In the genomic region with DNA sequence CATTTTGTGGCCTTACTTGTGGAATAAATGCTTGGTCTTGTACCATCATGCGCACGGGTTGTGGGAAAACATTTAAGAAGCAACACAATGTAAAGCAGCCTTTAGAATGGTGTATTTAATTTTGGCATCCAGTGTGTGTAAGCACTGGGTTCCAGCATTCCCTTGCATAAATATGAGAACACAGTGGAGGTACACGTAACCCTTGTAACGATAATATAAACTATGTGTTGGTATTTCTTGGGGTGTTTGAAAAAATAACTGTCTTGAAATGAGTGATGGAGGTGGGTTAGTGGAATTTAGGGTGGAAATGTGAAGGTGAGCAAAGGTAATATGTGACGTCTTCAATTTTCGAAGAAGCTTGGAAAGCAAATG, we compare ENCODE assay signal across 8 cellular contexts. TPM values are rescaled to one million over a fixed set of nuclear protein-coding genes. Genes with fewer than 3 reads are reported as not detected.
DNase-seq lines count a peak whose midpoint lies in the region; FAIRE-seq and TF ChIP-seq lines count a peak whose summit lies in the region.

No MANE protein-coding gene starts in this region.

- H4K20me1 ChIP-seq in BLaER1 treated with 17β-estradiol and CSF1 and Interleukin-3, amounts not matched to agents 10 nM and 100 nM, result peaks cover 19 to 52% (median 34%) of the 10 kb centered on the region in 11 experiments; a peak in 21 of 22 replicates
- H4K20me1 ChIP-seq in H1 (replicated peaks in 1 of 2; ENCODE audit: control insufficient read depth in 1 of 2, insufficient read depth in 2 of 2, low read length in 2 of 2), result peaks cover 0 to 8% of the 10 kb centered on the region in 2 experiments

- in situ Hi-C loops in G401 (cut with HindIII; ENCODE audit: low sequenced_read_pairs), result no loop called here
- in situ Hi-C loops in KBM-7 (cut with MboI; ENCODE audit: low pct_unique_long_range_greater_than_20kb, low sequenced_read_pairs), result no loop called here

- no peak for TF ChIP-seq POLR2A in H1 (IDR thresholded peaks at IDR 0.05; ENCODE audit: control extremely low read depth in 1 of 2, low read depth in 2 of 2, low read length in 2 of 2)

- no peaks in the 10 kb centered on the region for H3K27me3 ChIP-seq in BLaER1 treated with 17β-estradiol and CSF1 and Interleukin-3, amounts not matched to agents 10 nM and 100 nM
- H3K27me3 ChIP-seq in NT2/D1 (ENCODE audit: insufficient read depth, insufficient read length), result peaks cover 23% of the 10 kb centered on the region
- peaks cover 0 to 5% (median 4%) of the 10 kb centered on the region in 4 experiments; a peak in 5 of 7 replicates for H3K27me3 ChIP-seq in H1 (replicated peaks in 1 of 4; ENCODE audit: control insufficient read depth in 3 of 4, extremely low read depth in 1 of 4, insufficient read depth in 3 of 4, low read length in 3 of 4)

- POLR2A ChIA-PET in H1 (lab: Charles Lee; ENCODE audit: partially characterized antibody), result interaction anchor here (0.6 to 1.6 kb wide), 3 partner anchors 17 to 167 kb away, joined by 3 to 5 read pairs (median 4); no protein-coding TSS in a partner anchor

- H3K23me2 ChIP-seq in H1 (ENCODE audit: low read depth, low read length), result peaks cover 16% of the 10 kb centered on the region

- H3K27ac ChIP-seq in BLaER1 treated with 17β-estradiol and CSF1 and Interleukin-3, amounts not matched to agents 10 nM and 100 nM, result peak overlapping the region; percentile 46 to 86 (median 78); a peak in 21 of 22 replicates
- peak overlapping the region; percentile 74; the same call in 1 of the 2 replicates for H3K27ac ChIP-seq in H1 (ENCODE audit: low read depth, low read length)

- no peak for TF ChIP-seq CTCF in H1 (IDR thresholded peaks at IDR 0.05; ENCODE audit: control extremely low read depth in 1 of 3, insufficient read depth in 1 of 3, low read depth in 1 of 3, low read length in 3 of 3)
- no peak for TF ChIP-seq CTCF in neural crest cell (conservative IDR thresholded peaks at IDR 0.05)

- H3K4me3 Mint-ChIP-seq in neural crest cell, result peak overlapping the region; percentile 92

- FAIRE-seq in H1 (lab: Jason Lieb, UNC), result no peak

- no peaks in the 10 kb centered on the region for H3K36me3 Mint-ChIP-seq in neural crest cell (ENCODE audit: low read depth)

- H3K4me3 ChIP-seq in BLaER1 treated with 17β-estradiol and CSF1 and Interleukin-3, amounts not matched to agents 10 nM and 100 nM, result peak overlapping the region; percentile 70 to 88 (median 84)
- H3K4me3 ChIP-seq in NT2/D1 (ENCODE audit: insufficient read length, low read depth) (peak overlapping the region; percentile 69), H1 (ENCODE audit: extremely low read depth in 1 of 4, insufficient read depth in 2 of 4, low read depth in 3 of 4, low read length in 4 of 4) (peak overlapping the region; percentile 44 to 91 (median 66))

- H2BK120ac ChIP-seq in H1 (replicated peaks; ENCODE audit: low read depth, low read length), result no peak overlapping the region

- CTCF ChIA-PET in H1 (lab: Charles Lee; ENCODE audit: partially characterized antibody), result no interaction called here

- H3K27ac Mint-ChIP-seq in neural crest cell (ENCODE audit: unreplicated experiment), result no peak overlapping the region

- H3K4me2 ChIP-seq in BLaER1 treated with 17β-estradiol and CSF1 and Interleukin-3, amounts not matched to agents 10 nM and 100 nM, result peak overlapping the region; percentile 82 to 97 (median 89)
- H3K4me2 ChIP-seq in H1 (ENCODE audit: insufficient read depth in 1 of 2, low read depth in 2 of 2, low read length in 2 of 2), result peak overlapping the region; percentile 79 to 95

- TF ChIP-seq EP300 in H1 (IDR thresholded peaks at IDR 0.05; ENCODE audit: borderline replicate concordance in 1 of 2, low read depth in 2 of 2, low read length in 2 of 2), result no peak

- H2BK15ac ChIP-seq in H1 (ENCODE audit: low read length), result no peak overlapping the region

- H3K9ac ChIP-seq in BLaER1 treated with 17β-estradiol and CSF1 and Interleukin-3, amounts not matched to agents 10 nM and 100 nM, result peak overlapping the region; percentile 75 to 88 (median 82)
- H3K9ac ChIP-seq in NT2/D1 (ENCODE audit: insufficient read length, low read depth), result peak overlapping the region; percentile 86
- peak overlapping the region in 3 of 4 experiments; percentile 31 to 73 (median 65); a peak in 5 of 7 replicates for H3K9ac ChIP-seq in H1 (replicated peaks in 1 of 4; ENCODE audit: extremely low read depth in 1 of 4, low read depth in 3 of 4, low read length in 3 of 4)

- H2BK12ac ChIP-seq in H1 (ENCODE audit: low read depth, low read length), result no peak overlapping the region

- H3K9me3 ChIP-seq in BLaER1 treated with 17β-estradiol and CSF1 and Interleukin-3, amounts not matched to agents 10 nM and 100 nM (replicated peaks in 1 of 11), result no peaks in the 10 kb centered on the region
- H3K9me3 ChIP-seq in NT2/D1 (ENCODE audit: insufficient read depth, low read length), result no peaks in the 10 kb centered on the region
- no peaks in the 10 kb centered on the region for H3K9me3 ChIP-seq in H1 (ENCODE audit: insufficient read depth in 2 of 2, low read depth in 1 of 2, low read length in 1 of 2)

- DNase-seq in NT2/D1 (ENCODE audit: low read depth, low spot score), result no peak
- no peak for DNase-seq in H1 (ENCODE audit: low read depth in 1 of 2, low spot score in 2 of 2)
- DNase-seq in neural crest cell (ENCODE audit: low read depth, low spot score), result no peak
- DNase-seq in G401 (ENCODE audit: low spot score), result no peak
- no peak for DNase-seq in stimulated activated CD4-positive, alpha-beta T cell treated with anti-CD3 and anti-CD28 coated beads, Interleukin-4, amount 100 ng/mL, for 1 hour
- DNase-seq in KBM-7, result no peak
- DNase-seq in NCI-H128 (lab: John Stamatoyannopoulos, UW; ENCODE audit: unreplicated experiment), result no peak

- no peak overlapping the region for H2BK20ac ChIP-seq in H1 (ENCODE audit: low read length)

- H3K4me1 Mint-ChIP-seq in neural crest cell, result peaks cover 55% of the 10 kb centered on the region

- H3K4ac ChIP-seq in H1 (replicated peaks; ENCODE audit: insufficient read length, low read depth, low read length), result no peak overlapping the region

- no peaks in the 10 kb centered on the region for H3K9me3 Mint-ChIP-seq in neural crest cell

- no peak for TF ChIP-seq RAD21 in H1 (IDR thresholded peaks at IDR 0.05 in 1 of 2, conservative IDR thresholded peaks at IDR 0.05 in 1 of 2; ENCODE audit: low read depth in 2 of 2, low read length in 2 of 2)

- H3K36me3 ChIP-seq in BLaER1 treated with 17β-estradiol and CSF1 and Interleukin-3, amounts not matched to agents 10 nM and 100 nM, result peaks cover 5 to 30% (median 15%) of the 10 kb centered on the region in 11 experiments; a peak in 13 of 22 replicates
- peaks cover 8% of the 10 kb centered on the region for H3K36me3 ChIP-seq in NT2/D1 (ENCODE audit: insufficient read depth, insufficient read length, low read length)
- no peaks in the 10 kb centered on the region for H3K36me3 ChIP-seq in H1 (ENCODE audit: control insufficient read depth in 2 of 4, insufficient read depth in 4 of 4, low read length in 3 of 4)

- peaks cover 3% of the 10 kb centered on the region for H3K27me3 Mint-ChIP-seq in neural crest cell (ENCODE audit: low read depth)

- 0 out of 2 replicates have a peak overlapping the region, but pooled peaks have one; percentile 15 for H2BK5ac ChIP-seq in H1 (ENCODE audit: low read depth, low read length)

- H4K5ac ChIP-seq in H1 (ENCODE audit: insufficient read length, low read depth, low read length), result peak overlapping the region; percentile 45

- peak overlapping the region; percentile 88; the same call in 1 of the 2 replicates for H2AFZ ChIP-seq in H1 (ENCODE audit: low read length)

- WGBS in H1 (ENCODE audit: extremely low coverage in 1 of 2, insufficient coverage in 1 of 2, insufficient read length in 1 of 2, insufficient replicate concordance in 2 of 2, low coverage in 1 of 2, low lambda C conversion rate in 2 of 2, missing lambda C conversion rate in 1 of 2), 2 experiments, result 58 to 88% methylated on average over 1 to 6 of the region's 6 CpGs

- no peak overlapping the region for H4K8ac ChIP-seq in H1 (ENCODE audit: extremely low read depth, insufficient read depth, low read length)

- no peak overlapping the region for H3K23ac ChIP-seq in H1 (ENCODE audit: insufficient read length)

- peaks cover 10 to 19% (median 13%) of the 10 kb centered on the region in 10 experiments for H3K4me1 ChIP-seq in BLaER1 treated with 17β-estradiol and CSF1 and Interleukin-3, amounts not matched to agents 10 nM and 100 nM
- H3K4me1 ChIP-seq in NT2/D1 (ENCODE audit: insufficient read depth, insufficient read length), result peaks cover 6% of the 10 kb centered on the region
- peaks cover 0 to 13% (median 7%) of the 10 kb centered on the region in 4 experiments; a peak in 5 of 7 replicates for H3K4me1 ChIP-seq in H1 (replicated peaks in 1 of 4; ENCODE audit: control insufficient read depth in 3 of 4, insufficient read depth in 4 of 4, low read length in 3 of 4)

- H3K56ac ChIP-seq in H1 (replicated peaks; ENCODE audit: insufficient read length, low read depth, low read length), result no peak overlapping the region

- H3K79me1 ChIP-seq in H1 (ENCODE audit: low read depth, low read length), result peaks cover 3% of the 10 kb centered on the region; the same call in 1 of the 2 replicates

- H4K91ac ChIP-seq in H1 (replicated peaks; ENCODE audit: insufficient read length, low read length), result no peak overlapping the region

- no peak overlapping the region for H3K14ac ChIP-seq in H1 (ENCODE audit: insufficient read length)

- H3K79me2 ChIP-seq in H1 (ENCODE audit: control insufficient read depth in 1 of 2, insufficient read depth in 2 of 2, low read length in 2 of 2), result peaks cover 15 to 58% of the 10 kb centered on the region in 2 experiments

- peak overlapping the region; percentile 98 for H3K18ac ChIP-seq in H1 (ENCODE audit: extremely low read depth, low read length)

- H2AK5ac ChIP-seq in H1 (ENCODE audit: low read depth, low read length), result no peak overlapping the region

TF ChIP-seq in H1, 55 proteins besides CTCF, POLR2A, EP300 and RAD21:
- no peak for TF ChIP-seq EGR1 (IDR thresholded peaks at IDR 0.05; ENCODE audit: borderline replicate concordance, low read depth, low read length)
- no peak for TF ChIP-seq TAF1 (IDR thresholded peaks at IDR 0.05; ENCODE audit: low read depth, low read length)

RNA-seq across cellular contexts. Expression of gene DCUN1D4, which starts 2.1 kb away (rescaled TPM):
- total RNA-seq in H1 (2021; fragmentation: NEBNext Ultra II Directional; extraction: Animal tissue kit (Norgen Biotek cat#: 25700)), result 55.9 and 57.3 TPM in 2 replicates
- 19.2 and 22.9 TPM in 2 replicates for polyA plus RNA-seq in H1 (2011; rRNA removed)
- polyA plus RNA-seq in H1 (2011; cell fraction: cytosol; rRNA removed), result 22.3 TPM
- polyA plus RNA-seq in H1 (2011; cell fraction: nucleus; rRNA removed), result 30.0 TPM
- 28.8 to 52.4 TPM (median 44.0 TPM) in 4 replicates for polyA plus RNA-seq in H1 (2012, experiment 1 of 2)
- polyA plus RNA-seq in H1 (2012, experiment 2 of 2), result 1.3 TPM
- 17.3 TPM for polyA plus RNA-seq in H1 (2013, experiment 1 of 2)
- 16.2 TPM for polyA plus RNA-seq in H1 (2013, experiment 2 of 2)
- 116 and 135 TPM in 2 replicates for polyA minus RNA-seq in H1 (2011; rRNA and poly(A)+ RNA removed)
- 36.2 TPM for polyA minus RNA-seq in H1 (2011; cell fraction: cytosol; rRNA and poly(A)+ RNA removed)
- polyA minus RNA-seq in H1 (2011; cell fraction: nucleus; rRNA and poly(A)+ RNA removed), result 114 TPM
- total RNA-seq in neural crest cell, result 69.0 and 70.9 TPM in 2 replicates
- 24.4 and 34.4 TPM in 2 replicates for total RNA-seq in G401 (2014; rRNA removed; shearing (Covaris generic))
